ENCODE assay signal across 31 cellular contexts in genomic region chr7:81510122-81510521, GRCh38.
"Had no signal": no experiment of that assay in that cellular context is flagged by ENCODE, and none has a peak within 500 bp of the region (broad histone marks: within the 10 kb centered on the region; RNA-seq: fewer than 3 reads in every experiment).

No MANE protein-coding gene starts in this region.

- H3K36me3 ChIP-seq: MG63, Peyer's patch, SJSA1 had no signal

- H3K27me3 ChIP-seq: MG63, Peyer's patch, SJSA1 had no signal

- DNase-seq: Kasumi-1, KG1, MG63, NCI-H1048, NCI-H1092 treated with DMSO at 0.1 percent for 48 hours, NCI-H1417 treated with DMSO at 0.1 percent for 48 hours, NCI-H146, NCI-H1694, NCI-H187, NCI-H1930, NCI-H2029 treated with DMSO at 0.1 percent for 48 hours, NCI-H2081 treated with DMSO at 0.1 percent for 48 hours, NCI-H2107, NCI-H2171, NCI-H226, NCI-H446 treated with DMSO at 0.1 percent for 48 hours, NCI-H510A, NCI-H524, NCI-H526, NCI-H69, NCI-H748 treated with DMSO at 0.1 percent for 48 hours, NCI-H82, OCI-M1, PC-3, Peyer's patch, Right ventricle myocardium superior, RPMI8226, SHP77 treated with DMSO at 0.1 percent for 48 hours, SK-N-SH, SW 1271 had no signal

- H3K4me3 ChIP-seq: MG63, Peyer's patch, SJSA1 had no signal

- ATAC-seq: PC-3 had no signal

- H3K9ac ChIP-seq: SK-N-SH had no signal

- H3K4me2 ChIP-seq: SK-N-SH had no signal

- H3K4me1 ChIP-seq: Peyer's patch, SJSA1 had no signal

- H3K27ac ChIP-seq: Peyer's patch, SJSA1 had no signal

- H3K9me3 ChIP-seq: MG63, Peyer's patch, SJSA1 had no signal
